16 cellular contexts compared by ENCODE assay signal in the genomic region with DNA sequence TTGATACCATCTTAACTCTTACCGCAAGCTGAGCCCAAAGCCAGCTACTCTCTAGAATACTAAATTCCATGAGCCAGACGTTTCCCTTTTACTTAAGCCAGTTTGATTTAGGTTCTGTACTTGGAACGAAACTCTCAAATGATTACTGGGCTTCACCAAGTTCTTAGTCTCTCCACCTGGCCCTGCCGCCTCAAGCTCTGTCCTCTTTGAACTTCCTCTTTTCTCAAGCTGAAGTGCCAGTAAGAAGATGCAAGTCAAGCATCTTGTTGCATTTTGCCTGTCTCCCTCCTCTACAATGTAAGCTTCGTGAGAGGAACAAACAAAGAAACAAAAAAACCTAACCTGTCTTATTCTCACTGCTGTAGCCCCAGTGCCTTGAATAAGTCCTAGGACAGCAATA.
"Had no signal": no experiment of that assay in that cellular context is flagged by ENCODE, and none has a peak within 500 bp of the region (broad histone marks: within the 10 kb centered on the region; RNA-seq: fewer than 3 reads in every experiment).

No MANE protein-coding gene starts in this region.

- H3K4me3 ChIP-seq: adrenal gland, body of pancreas, lower lobe of right lung, prostate gland, right lobe of liver, suprapubic skin, upper lobe of left lung had no signal

- ATAC-seq: activated T-helper 17 cell treated with anti-CD3 and anti-CD28 coated beads, Interleukin-2, amount 50 U/mL, for 72 hours; body of pancreas; lower lobe of right lung; naive thymus-derived CD4-positive, alpha-beta T cell; right lobe of liver; stimulated activated naive CD8-positive, alpha-beta T cell treated with anti-CD3 and anti-CD28 coated beads, Interleukin-15, Interleukin-2, amounts not matched to agents 100 U/mL and 50 U/mL, for 24 hours; T-helper 17 cell had no signal

- H3K27me3 ChIP-seq: adrenal gland, body of pancreas, right lobe of liver, suprapubic skin, upper lobe of left lung had no signal

- H3K27ac ChIP-seq: adrenal gland, body of pancreas, lower lobe of right lung, prostate gland, right lobe of liver, suprapubic skin, upper lobe of left lung had no signal

- H3K27ac Mint-ChIP-seq: activated B cell treated with CpG ODN at 0.5 μM for 24 hours; activated CD4-positive, alpha-beta T cell treated with anti-CD3 and anti-CD28 coated beads, Interleukin-2, amount 10 ng/mL, durations not matched to agents 7 days and 5 days; activated naive CD4-positive, alpha-beta T cell treated with anti-CD3 and anti-CD28 coated beads, Interleukin-2, amount 10 ng/mL, durations not matched to agents 7 days and 5 days; activated T-helper 17 cell treated with anti-CD3 and anti-CD28 coated beads, Interleukin-2, amount 50 U/mL, for 72 hours; dendritic cell treated with granulocyte-macrophage colony-stimulating factor and Interleukin-4, amounts not matched to agents 40 ng/mL and 50 ng/mL, for 4 days; T-helper 17 cell had no signal

- H3K4me1 Mint-ChIP-seq: activated CD4-positive, alpha-beta T cell treated with anti-CD3 and anti-CD28 coated beads, Interleukin-2, amount 10 ng/mL, durations not matched to agents 7 days and 5 days; activated naive CD4-positive, alpha-beta T cell treated with anti-CD3 and anti-CD28 coated beads, Interleukin-2, amount 10 ng/mL, durations not matched to agents 7 days and 5 days; activated T-helper 17 cell treated with anti-CD3 and anti-CD28 coated beads, Interleukin-2, amount 50 U/mL, for 72 hours had no signal

- H3K9me3 Mint-ChIP-seq: activated B cell treated with CpG ODN at 0.5 μM for 24 hours; activated CD4-positive, alpha-beta T cell treated with anti-CD3 and anti-CD28 coated beads, Interleukin-2, amount 10 ng/mL, durations not matched to agents 7 days and 5 days; activated naive CD4-positive, alpha-beta T cell treated with anti-CD3 and anti-CD28 coated beads, Interleukin-2, amount 10 ng/mL, durations not matched to agents 7 days and 5 days; activated T-helper 17 cell treated with anti-CD3 and anti-CD28 coated beads, Interleukin-2, amount 50 U/mL, for 72 hours; dendritic cell treated with granulocyte-macrophage colony-stimulating factor and Interleukin-4, amounts not matched to agents 40 ng/mL and 50 ng/mL, for 4 days; naive thymus-derived CD4-positive, alpha-beta T cell had no signal

- DNase-seq: activated B cell treated with CpG ODN at 0.5 μM for 24 hours; activated CD4-positive, alpha-beta T cell treated with anti-CD3 and anti-CD28 coated beads, Interleukin-2, amount 10 ng/mL, durations not matched to agents 7 days and 5 days; activated CD8-positive, alpha-beta memory T cell treated with anti-CD3 and anti-CD28 coated beads for 24 hours; activated naive CD4-positive, alpha-beta T cell treated with anti-CD3 and anti-CD28 coated beads, Interleukin-2, amount 10 ng/mL, durations not matched to agents 7 days and 5 days; adrenal gland; body of pancreas; lower lobe of right lung; naive thymus-derived CD4-positive, alpha-beta T cell; right lobe of liver; stimulated activated naive CD8-positive, alpha-beta T cell treated with anti-CD3 and anti-CD28 coated beads, Interleukin-15, Interleukin-2, amounts not matched to agents 100 U/mL and 50 U/mL, for 24 hours; T-helper 17 cell; upper lobe of left lung had no signal

- H3K9me3 ChIP-seq: adrenal gland, body of pancreas, lower lobe of right lung, prostate gland, right lobe of liver, suprapubic skin, upper lobe of left lung had no signal

- H3K4me3 Mint-ChIP-seq: activated B cell treated with CpG ODN at 0.5 μM for 24 hours; activated CD4-positive, alpha-beta T cell treated with anti-CD3 and anti-CD28 coated beads, Interleukin-2, amount 10 ng/mL, durations not matched to agents 7 days and 5 days; activated naive CD4-positive, alpha-beta T cell treated with anti-CD3 and anti-CD28 coated beads, Interleukin-2, amount 10 ng/mL, durations not matched to agents 7 days and 5 days; activated T-helper 17 cell treated with anti-CD3 and anti-CD28 coated beads, Interleukin-2, amount 50 U/mL, for 72 hours; dendritic cell treated with granulocyte-macrophage colony-stimulating factor and Interleukin-4, amounts not matched to agents 40 ng/mL and 50 ng/mL, for 4 days; naive thymus-derived CD4-positive, alpha-beta T cell; T-helper 17 cell had no signal

- H3K36me3 ChIP-seq: adrenal gland, lower lobe of right lung, prostate gland, right lobe of liver, suprapubic skin, upper lobe of left lung had no signal

- H3K36me3 Mint-ChIP-seq: activated naive CD4-positive, alpha-beta T cell treated with anti-CD3 and anti-CD28 coated beads, Interleukin-2, amount 10 ng/mL, durations not matched to agents 7 days and 5 days; naive thymus-derived CD4-positive, alpha-beta T cell had no signal

- H3K4me1 ChIP-seq: adrenal gland, body of pancreas, lower lobe of right lung, prostate gland, right lobe of liver, suprapubic skin, upper lobe of left lung had no signal

- H3K27me3 Mint-ChIP-seq: activated CD4-positive, alpha-beta T cell treated with anti-CD3 and anti-CD28 coated beads, Interleukin-2, amount 10 ng/mL, durations not matched to agents 7 days and 5 days had no signal
